ENCODE assay signal across 8 cellular contexts in the genomic region with DNA sequence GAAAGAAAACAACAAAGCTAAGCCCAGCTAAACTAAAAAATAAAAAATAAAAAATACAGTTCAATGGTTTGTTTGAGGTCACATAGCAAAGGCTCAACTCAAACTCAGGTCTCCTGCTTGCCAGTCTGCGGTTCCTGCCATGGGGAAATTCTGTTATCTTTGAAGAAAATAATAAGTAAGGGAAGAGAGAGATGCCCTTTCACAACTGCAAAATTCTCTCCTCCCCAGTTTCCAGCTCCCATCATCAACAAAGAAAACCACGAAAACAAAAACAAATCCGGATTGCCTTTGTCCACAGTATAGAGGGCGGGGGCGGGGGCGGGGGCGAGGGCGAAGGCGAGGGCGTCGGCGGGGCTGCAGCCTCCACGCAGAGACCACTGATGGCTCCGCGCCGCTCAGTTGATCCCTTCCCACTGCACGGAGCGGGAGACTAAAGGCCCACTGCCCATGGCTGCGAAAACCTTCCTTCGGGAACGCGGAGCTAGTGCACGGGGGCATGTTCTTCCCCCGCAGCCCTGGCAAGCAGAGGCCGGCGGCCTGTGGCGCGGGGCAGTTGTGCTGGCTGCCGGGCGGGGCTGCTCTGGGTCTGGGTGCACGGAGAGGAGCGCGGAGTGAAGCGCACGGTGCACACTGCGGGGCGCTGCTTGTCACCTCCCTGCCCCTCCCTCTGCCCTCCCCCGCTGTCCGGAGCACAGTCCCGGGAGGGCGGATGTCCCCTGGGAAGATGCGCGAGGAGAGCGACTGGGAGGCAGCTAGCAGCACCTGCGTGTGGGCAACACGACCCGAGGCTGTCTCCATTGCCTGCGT.
DNase-seq lines count a peak whose midpoint lies in the region; ATAC-seq and TF ChIP-seq lines count a peak whose summit lies in the region.

No MANE protein-coding gene starts in this region.

- no peak for TF ChIP-seq CTCF in neutrophil (IDR thresholded peaks at IDR 0.05)
- TF ChIP-seq CTCF in GM10266 (IDR thresholded peaks at IDR 0.05; ENCODE audit: control insufficient read depth, insufficient read depth, low read depth, missing control alignments): no peak

- H3K4me3 ChIP-seq in neutrophil (ENCODE audit: low read depth in 1 of 2, low read length in 1 of 2): peak overlapping the region; percentile 56 to 65

- no peaks in the 10 kb centered on the region for H3K9me3 Mint-ChIP-seq in activated naive CD8-positive, alpha-beta T cell (ENCODE audit: low read depth)

- peak; percentile 70 for DNase-seq in NCI-H345 treated with DMSO at 0.1 percent for 48 hours (lab: John Stamatoyannopoulos, UW; ENCODE audit: unreplicated experiment)
- peak; percentile 66 to 93 (median 84) for DNase-seq in head of caudate nucleus
- DNase-seq in GM10266 (ENCODE audit: extremely low spot score): no peak
- no peak for DNase-seq in activated gamma-delta T cell (lab: John Stamatoyannopoulos, UW)

- no peaks in the 10 kb centered on the region for H3K27me3 ChIP-seq in neutrophil

- peaks cover 9% of the 10 kb centered on the region for H3K27me3 Mint-ChIP-seq in activated naive CD8-positive, alpha-beta T cell

- peak overlapping the region; percentile 78 for H3K4me3 Mint-ChIP-seq in activated naive CD8-positive, alpha-beta T cell

- intact Hi-C loops in head of caudate nucleus (cut with DNase I): loop anchor here (2.0 kb wide), 1 partner anchor 137 kb away; a partner anchor contains a TSS

- H3K36me3 ChIP-seq in neutrophil: no peaks in the 10 kb centered on the region

- no peaks in the 10 kb centered on the region for H3K9me3 ChIP-seq in neutrophil

- ATAC-seq in GM18505 (IDR thresholded peaks at IDR 0.05; ENCODE audit: unreplicated experiment): peak; percentile 81
- peak; percentile 40 for ATAC-seq in HG02884 (IDR thresholded peaks at IDR 0.05; ENCODE audit: unreplicated experiment)

- peaks cover 30 to 38% of the 10 kb centered on the region in 2 experiments for H3K4me1 ChIP-seq in neutrophil (ENCODE audit: control insufficient read depth in 1 of 2, insufficient read depth in 1 of 2, low read depth in 1 of 2, low read length in 1 of 2)

- H3K27ac ChIP-seq in neutrophil: peak overlapping the region; percentile 53

- no peak overlapping the region for H3K27ac Mint-ChIP-seq in activated naive CD8-positive, alpha-beta T cell

- no peaks in the 10 kb centered on the region for H3K36me3 Mint-ChIP-seq in activated naive CD8-positive, alpha-beta T cell

- no peak for TF ChIP-seq POLR2A in GM18505 (IDR thresholded peaks at IDR 0.05; ENCODE audit: borderline replicate concordance, extremely low read depth, insufficient read depth, insufficient read length)

- H3K4me1 Mint-ChIP-seq in activated naive CD8-positive, alpha-beta T cell (ENCODE audit: low read depth): peaks cover 11% of the 10 kb centered on the region

Comparison
In these comparisons a context has a peak if more than half of its experiments do, and no peak if none do; other contexts are left out.
1. DNase-seq: peak in NCI-H345 treated with DMSO at 0.1 percent for 48 hours (single experiment) and head of caudate nucleus (42 of 42); none in GM10266 (single experiment) and activated gamma-delta T cell (single experiment).